Comparison of ENCODE assay signal across 22 cellular contexts in genomic region chr12:53572134-53572758, GRCh38. TPM values are rescaled to one million over a fixed set of nuclear protein-coding genes. Genes with fewer than 3 reads are reported as not detected.
DNase-seq lines count a peak whose midpoint lies in the region; ATAC-seq and TF ChIP-seq lines count a peak whose summit lies in the region.
"Had no signal": no experiment of that assay in that cellular context is flagged by ENCODE, and none has a peak within 500 bp of the region (broad histone marks: within the 10 kb centered on the region; RNA-seq: fewer than 3 reads in every experiment).

No MANE protein-coding gene starts in this region.

- H3K27ac ChIP-seq in BLaER1 (no peak overlapping the region), OCI-LY3 (ENCODE audit: low read length) (peak overlapping the region; percentile 78)
- no peak overlapping the region for H3K27ac ChIP-seq in CD4-positive, alpha-beta T cell (ENCODE audit: low read depth, low read length)
- H3K27ac ChIP-seq: cardiac muscle cell, gastroesophageal sphincter, psoas muscle, tibial nerve had no signal

- H3K36me3 ChIP-seq in BLaER1 (peaks cover 45% of the 10 kb centered on the region), OCI-LY3 (replicated peaks; ENCODE audit: low read depth, low read length) (peaks cover 5% of the 10 kb centered on the region)
- H3K36me3 ChIP-seq: cardiac muscle cell had no signal

- H3K36me3 Mint-ChIP-seq in CD4-positive, alpha-beta T cell (ENCODE audit: low read depth): peaks cover 23% of the 10 kb centered on the region
- H3K36me3 Mint-ChIP-seq in activated naive CD8-positive, alpha-beta T cell treated with anti-CD3 and anti-CD28 coated beads, Interleukin-2, amount 10 ng/mL, durations not matched to agents 7 days and 5 days: peaks cover 8% of the 10 kb centered on the region

- 88 to 93% methylated on average over 8 of the region's 8 CpGs for WGBS in lower leg skin, 2 donors

- no peak overlapping the region for H3K9ac ChIP-seq in BLaER1
- peak overlapping the region; percentile 28; the same call in 1 of the 2 replicates for H3K9ac ChIP-seq in OCI-LY3 (ENCODE audit: low read length)

- ATAC-seq in CD4-positive, alpha-beta T cell (ENCODE audit: poor library complexity): no peak
- ATAC-seq in activated naive CD8-positive, alpha-beta T cell treated with anti-CD3 and anti-CD28 coated beads, Interleukin-2, amount 10 ng/mL, durations not matched to agents 7 days and 5 days (ENCODE audit: low read depth): no peak
- ATAC-seq in HG03521 (IDR thresholded peaks at IDR 0.05; ENCODE audit: unreplicated experiment): no peak
- ATAC-seq in GM18861 (IDR thresholded peaks at IDR 0.05; ENCODE audit: unreplicated experiment): no peak
- ATAC-seq: gastroesophageal sphincter, Panc1, psoas muscle had no signal

- H3K4me3 ChIP-seq in BLaER1 (no peak overlapping the region), OCI-LY3 (ENCODE audit: low read length) (peak overlapping the region; percentile 25), lower leg skin (ENCODE audit: low read depth, poor library complexity, severe bottlenecking) (no peak overlapping the region)
- H3K4me3 ChIP-seq: cardiac muscle cell, gastroesophageal sphincter, psoas muscle, tibial nerve had no signal

- H4K20me1 ChIP-seq in BLaER1 (peaks cover 13% of the 10 kb centered on the region), OCI-LY3 (ENCODE audit: insufficient read depth, low read length) (no peaks in the 10 kb centered on the region)

- DNase-seq in CD4-positive, alpha-beta T cell: no peak
- DNase-seq in activated naive CD8-positive, alpha-beta T cell treated with anti-CD3 and anti-CD28 coated beads, Interleukin-2, amount 10 ng/mL, durations not matched to agents 7 days and 5 days: no peak
- DNase-seq in lower leg skin (ENCODE audit: low spot score in 2 of 2): no peak
- no peak for DNase-seq in posterior vena cava (ENCODE audit: low spot score)
- DNase-seq: activated naive CD4-positive, alpha-beta T cell treated with Interleukin-2 at 50 U/mL for 16 hours; aorta; cortex of kidney; NCI-H1694 treated with DMSO at 0.1 percent for 48 hours; NCI-H2171; NCI-H524; NK-92 treated with Interleukin-12 subunit alpha and Interleukin-12 subunit beta, amount 100 ng/mL, for 24 hours; psoas muscle; SIG-M5; stimulated activated CD4-positive, alpha-beta T cell treated with anti-CD3 and anti-CD28 coated beads, Interleukin-15, amount 100 ng/mL, for 24 hours had no signal

- H3K27me3 ChIP-seq in BLaER1 (no peaks in the 10 kb centered on the region), OCI-LY3 (ENCODE audit: low read depth, low read length) (no peaks in the 10 kb centered on the region)
- H3K27me3 ChIP-seq in CD4-positive, alpha-beta T cell (ENCODE audit: control insufficient read depth, insufficient read depth, low read length): no peaks in the 10 kb centered on the region
- H3K27me3 ChIP-seq: cardiac muscle cell, gastroesophageal sphincter, tibial nerve had no signal

- no peaks in the 10 kb centered on the region for H3K9me3 ChIP-seq in BLaER1
- no peaks in the 10 kb centered on the region for H3K9me3 ChIP-seq in CD4-positive, alpha-beta T cell (ENCODE audit: control insufficient read depth, low read length)
- no peaks in the 10 kb centered on the region for H3K9me3 ChIP-seq in OCI-LY3 (ENCODE audit: insufficient read depth, low read length)
- H3K9me3 ChIP-seq: gastroesophageal sphincter, psoas muscle, tibial nerve had no signal

- POLR2A ChIA-PET in CD4-positive, alpha-beta T cell (lab: Charles Lee): no interaction called here
- POLR2A ChIA-PET in activated naive CD8-positive, alpha-beta T cell treated with anti-CD3 and anti-CD28 coated beads, Interleukin-2, amount 10 ng/mL, durations not matched to agents 7 days and 5 days (lab: Charles Lee): no interaction called here

- H3K27ac Mint-ChIP-seq in CD4-positive, alpha-beta T cell: peak overlapping the region; percentile 47
- no peak overlapping the region for H3K27ac Mint-ChIP-seq in activated naive CD8-positive, alpha-beta T cell treated with anti-CD3 and anti-CD28 coated beads, Interleukin-2, amount 10 ng/mL, durations not matched to agents 7 days and 5 days

- H3K4me1 ChIP-seq in BLaER1 (peaks cover 9% of the 10 kb centered on the region), OCI-LY3 (ENCODE audit: low read length) (peaks cover 56% of the 10 kb centered on the region)
- H3K4me1 ChIP-seq: psoas muscle had no signal

- H3K79me2 ChIP-seq in OCI-LY3 (ENCODE audit: low read length): no peaks in the 10 kb centered on the region

- peaks cover 47% of the 10 kb centered on the region for H3K4me1 Mint-ChIP-seq in CD4-positive, alpha-beta T cell (ENCODE audit: low read depth)
- H3K4me1 Mint-ChIP-seq in activated naive CD8-positive, alpha-beta T cell treated with anti-CD3 and anti-CD28 coated beads, Interleukin-2, amount 10 ng/mL, durations not matched to agents 7 days and 5 days: peaks cover 16% of the 10 kb centered on the region

- H3K9me3 Mint-ChIP-seq in CD4-positive, alpha-beta T cell: no peaks in the 10 kb centered on the region
- no peaks in the 10 kb centered on the region for H3K9me3 Mint-ChIP-seq in activated naive CD8-positive, alpha-beta T cell treated with anti-CD3 and anti-CD28 coated beads, Interleukin-2, amount 10 ng/mL, durations not matched to agents 7 days and 5 days

- no peak for TF ChIP-seq POLR2A in lower leg skin (IDR thresholded peaks at IDR 0.05)

- H3K27me3 Mint-ChIP-seq in CD4-positive, alpha-beta T cell: no peaks in the 10 kb centered on the region
- no peaks in the 10 kb centered on the region for H3K27me3 Mint-ChIP-seq in activated naive CD8-positive, alpha-beta T cell treated with anti-CD3 and anti-CD28 coated beads, Interleukin-2, amount 10 ng/mL, durations not matched to agents 7 days and 5 days

- H3K4me3 Mint-ChIP-seq in CD4-positive, alpha-beta T cell: peak overlapping the region; percentile 76
- peak overlapping the region; percentile 33 for H3K4me3 Mint-ChIP-seq in activated naive CD8-positive, alpha-beta T cell treated with anti-CD3 and anti-CD28 coated beads, Interleukin-2, amount 10 ng/mL, durations not matched to agents 7 days and 5 days

- H3K4me2 ChIP-seq in BLaER1 (peak overlapping the region; percentile 34), OCI-LY3 (ENCODE audit: low read length) (peak overlapping the region; percentile 59)

- peak overlapping the region; percentile 6; the same call in 1 of the 2 replicates for H2AFZ ChIP-seq in OCI-LY3 (ENCODE audit: low read depth, low read length)

- CTCF ChIA-PET in CD4-positive, alpha-beta T cell (lab: Charles Lee): interaction anchor here (0.7 kb wide), 1 partner anchor 556 kb away, joined by 3 read pairs; no protein-coding TSS in a partner anchor

- no peak for TF ChIP-seq CTCF in CD4-positive, alpha-beta T cell (IDR thresholded peaks at IDR 0.05)
- no peak for TF ChIP-seq CTCF in OCI-LY3 (IDR thresholded peaks at IDR 0.05; ENCODE audit: low read depth, low read length)
- TF ChIP-seq CTCF in lower leg skin (IDR thresholded peaks at IDR 0.05): no peak

- intact Hi-C loops in CD4-positive, alpha-beta T cell (cut with DNase I, micrococcal nuclease): no loop called here
- intact Hi-C loops in lower leg skin (cut with DNase I; ENCODE audit: low total_unique reads) (no loop called here), posterior vena cava (cut with DNase I) (no loop called here)

RNA-seq across cellular contexts. Expression of gene ATF7, which starts 53.9 kb away (rescaled TPM):
- 10 to 100 TPM; 13.3 to 14.3 TPM for total RNA-seq in CD4-positive, alpha-beta T cell
- 10 to 100 TPM; 30.2 to 33.5 TPM for total RNA-seq in activated naive CD8-positive, alpha-beta T cell treated with anti-CD3 and anti-CD28 coated beads, Interleukin-2, amount 10 ng/mL, durations not matched to agents 7 days and 5 days
- total RNA-seq in lower leg skin: 10 to 100 TPM; 25.1 to 34.4 (median 29.0) TPM
- 10 to 100 TPM; 58.1 to 61.2 TPM for total RNA-seq in posterior vena cava
